Comparison of ENCODE assay signal across 8 cellular contexts in the genomic region with DNA sequence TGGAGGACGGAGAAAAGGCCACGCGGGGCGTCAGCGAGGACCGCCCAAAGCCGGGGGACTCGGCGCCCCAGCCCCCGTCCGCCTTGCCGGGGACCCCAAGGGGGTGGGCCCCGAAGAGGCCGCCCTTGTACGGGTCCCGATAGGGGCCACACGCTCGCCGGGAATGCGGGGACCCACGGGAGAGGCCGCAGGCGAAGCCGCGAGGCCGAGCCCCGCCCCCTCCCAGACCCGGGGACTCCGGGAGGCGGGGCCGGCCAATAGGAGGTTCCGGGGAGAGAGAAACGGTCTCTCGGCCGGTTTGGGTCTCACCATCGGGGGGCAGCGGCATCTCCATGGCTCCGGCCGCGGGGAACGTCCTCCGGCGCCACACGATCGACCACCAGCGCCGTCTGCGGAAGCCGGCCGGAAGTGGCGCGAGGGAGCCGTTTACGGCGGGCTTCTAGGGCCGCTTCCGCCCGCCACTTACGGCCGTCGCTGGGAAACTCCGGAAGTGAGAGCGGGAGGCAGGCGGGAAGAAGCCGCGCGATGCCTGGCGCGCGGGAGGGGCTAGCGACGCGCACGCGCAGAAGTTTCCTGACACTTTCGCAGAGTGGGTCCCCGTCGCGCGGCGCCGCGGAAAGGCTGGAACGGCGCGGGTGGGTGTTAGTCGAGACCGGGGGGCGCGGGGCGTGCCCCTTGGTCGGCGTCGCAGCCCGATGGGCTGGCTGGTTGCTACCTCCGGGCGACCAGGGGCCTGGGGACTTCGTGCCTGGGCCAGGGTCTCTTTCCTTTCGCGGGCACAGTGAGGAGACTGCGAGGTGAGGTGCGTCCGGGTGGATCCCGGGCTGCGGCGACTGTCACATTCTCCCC. TPM values are rescaled to one million over a fixed set of nuclear protein-coding genes. Genes with fewer than 3 reads are reported as not detected.
DNase-seq lines count a peak whose midpoint lies in the region; ATAC-seq and TF ChIP-seq lines count a peak whose summit lies in the region.

A gene with protein sequence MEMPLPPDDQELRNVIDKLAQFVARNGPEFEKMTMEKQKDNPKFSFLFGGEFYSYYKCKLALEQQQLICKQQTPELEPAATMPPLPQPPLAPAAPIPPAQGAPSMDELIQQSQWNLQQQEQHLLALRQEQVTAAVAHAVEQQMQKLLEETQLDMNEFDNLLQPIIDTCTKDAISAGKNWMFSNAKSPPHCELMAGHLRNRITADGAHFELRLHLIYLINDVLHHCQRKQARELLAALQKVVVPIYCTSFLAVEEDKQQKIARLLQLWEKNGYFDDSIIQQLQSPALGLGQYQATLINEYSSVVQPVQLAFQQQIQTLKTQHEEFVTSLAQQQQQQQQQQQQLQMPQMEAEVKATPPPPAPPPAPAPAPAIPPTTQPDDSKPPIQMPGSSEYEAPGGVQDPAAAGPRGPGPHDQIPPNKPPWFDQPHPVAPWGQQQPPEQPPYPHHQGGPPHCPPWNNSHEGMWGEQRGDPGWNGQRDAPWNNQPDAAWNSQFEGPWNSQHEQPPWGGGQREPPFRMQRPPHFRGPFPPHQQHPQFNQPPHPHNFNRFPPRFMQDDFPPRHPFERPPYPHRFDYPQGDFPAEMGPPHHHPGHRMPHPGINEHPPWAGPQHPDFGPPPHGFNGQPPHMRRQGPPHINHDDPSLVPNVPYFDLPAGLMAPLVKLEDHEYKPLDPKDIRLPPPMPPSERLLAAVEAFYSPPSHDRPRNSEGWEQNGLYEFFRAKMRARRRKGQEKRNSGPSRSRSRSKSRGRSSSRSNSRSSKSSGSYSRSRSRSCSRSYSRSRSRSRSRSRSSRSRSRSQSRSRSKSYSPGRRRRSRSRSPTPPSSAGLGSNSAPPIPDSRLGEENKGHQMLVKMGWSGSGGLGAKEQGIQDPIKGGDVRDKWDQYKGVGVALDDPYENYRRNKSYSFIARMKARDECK (minus strand): TSS at position 393 of the 849 bp plus-strand sequence. CDS start 59 bp downstream, at position 334.

- H3K4me1 ChIP-seq in liver (ENCODE audit: control insufficient read depth in 4 of 4, insufficient read depth in 4 of 4, low read length in 3 of 4), result peaks cover 11 to 47% (median 38%) of the 10 kb centered on the region in 4 donors

- under 1% methylated on average over 106 of the region's 106 CpGs for WGBS in liver

- ATAC-seq in GM19438 (IDR thresholded peaks at IDR 0.05; ENCODE audit: low read depth, unreplicated experiment), result peak; percentile 74
- ATAC-seq in HG03571 (IDR thresholded peaks at IDR 0.05; ENCODE audit: unreplicated experiment), result peak; percentile 57

- H3K36me3 ChIP-seq in liver (ENCODE audit: control insufficient read depth in 4 of 4, insufficient read depth in 3 of 4, low read depth in 1 of 4, low read length in 3 of 4), result peaks cover 0 to 13% (median 3%) of the 10 kb centered on the region in 4 donors

- H3K27ac ChIP-seq in liver (ENCODE audit: low read depth in 1 of 2, low read length in 2 of 2), result peak within 1 kb of the TSS; percentile 91 to 93

- no peaks in the 10 kb centered on the region for H3K27me3 ChIP-seq in liver (ENCODE audit: control insufficient read depth in 4 of 4, insufficient read depth in 4 of 4, low read length in 3 of 4)

- peak in 1 of 2 donors; percentile 42 for TF ChIP-seq RAD21 in liver (IDR thresholded peaks at IDR 0.05)

- TF ChIP-seq CTCF in liver (IDR thresholded peaks at IDR 0.05; ENCODE audit: low read depth, low read length, missing input control), result no peak

- DNase-seq in CD1c-positive myeloid dendritic cell (ENCODE audit: extremely low spot score), result peak; percentile 99
- peak; percentile 99 for DNase-seq in NCI-H82 (lab: John Stamatoyannopoulos, UW)
- peak; percentile 93 to 94 for DNase-seq in activated CD4-positive, alpha-beta T cell treated with anti-CD3 and anti-CD28 coated beads, Interleukin-2, amount 50 U/mL, for 48 hours
- DNase-seq in dermis microvascular lymphatic vessel endothelial cell (ENCODE audit: low read depth in 2 of 2), result peak; percentile 85 to 94
- peak; percentile 95 for DNase-seq in stimulated activated CD4-positive, alpha-beta T cell treated with anti-CD3 and anti-CD28 coated beads, Interleukin-4, amount 100 ng/mL, for 1 hour

- no peaks in the 10 kb centered on the region for H3K9me3 ChIP-seq in liver (ENCODE audit: control insufficient read depth in 4 of 4, low read length in 3 of 4)

- H3K9ac ChIP-seq in liver (ENCODE audit: low read depth in 1 of 2, low read length in 2 of 2), result peak within 1 kb of the TSS; percentile 93 to 97

- H3K4me3 ChIP-seq in liver (ENCODE audit: low read depth in 1 of 3, low read length in 3 of 3), result peak within 1 kb of the TSS; percentile 91 to 99 (median 99)

TF ChIP-seq in liver, 16 proteins besides CTCF, POLR2A, EP300 and RAD21:
- TF ChIP-seq YY1 (IDR thresholded peaks at IDR 0.05) (peak; percentile 83), HNF4G (IDR thresholded peaks at IDR 0.05) (no peak), HNF4A (conservative IDR thresholded peaks at IDR 0.05) (no peak), EGR1 (IDR thresholded peaks at IDR 0.05; ENCODE audit: low read depth in 2 of 2) (no peak), NR2F2 (IDR thresholded peaks at IDR 0.05) (no peak), TAF1 (conservative IDR thresholded peaks at IDR 0.05) (no peak), JUND (IDR thresholded peaks at IDR 0.05) (no peak), GABPA (IDR thresholded peaks at IDR 0.05 in 1 of 2, conservative IDR thresholded peaks at IDR 0.05 in 1 of 2) (peak; percentile 84 to 98), FOXA1 (IDR thresholded peaks at IDR 0.05) (no peak), SP1 (IDR thresholded peaks at IDR 0.05) (peak; percentile 39), RXRA (IDR thresholded peaks at IDR 0.05) (peak in 1 of 2 donors; percentile 14), FOXA2 (IDR thresholded peaks at IDR 0.05) (no peak)
- TF ChIP-seq, protein P1, sequence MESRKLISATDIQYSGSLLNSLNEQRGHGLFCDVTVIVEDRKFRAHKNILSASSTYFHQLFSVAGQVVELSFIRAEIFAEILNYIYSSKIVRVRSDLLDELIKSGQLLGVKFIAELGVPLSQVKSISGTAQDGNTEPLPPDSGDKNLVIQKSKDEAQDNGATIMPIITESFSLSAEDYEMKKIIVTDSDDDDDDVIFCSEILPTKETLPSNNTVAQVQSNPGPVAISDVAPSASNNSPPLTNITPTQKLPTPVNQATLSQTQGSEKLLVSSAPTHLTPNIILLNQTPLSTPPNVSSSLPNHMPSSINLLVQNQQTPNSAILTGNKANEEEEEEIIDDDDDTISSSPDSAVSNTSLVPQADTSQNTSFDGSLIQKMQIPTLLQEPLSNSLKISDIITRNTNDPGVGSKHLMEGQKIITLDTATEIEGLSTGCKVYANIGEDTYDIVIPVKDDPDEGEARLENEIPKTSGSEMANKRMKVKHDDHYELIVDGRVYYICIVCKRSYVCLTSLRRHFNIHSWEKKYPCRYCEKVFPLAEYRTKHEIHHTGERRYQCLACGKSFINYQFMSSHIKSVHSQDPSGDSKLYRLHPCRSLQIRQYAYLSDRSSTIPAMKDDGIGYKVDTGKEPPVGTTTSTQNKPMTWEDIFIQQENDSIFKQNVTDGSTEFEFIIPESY (IDR thresholded peaks at IDR 0.05), result peak; percentile 98
- TF ChIP-seq, protein P2, sequence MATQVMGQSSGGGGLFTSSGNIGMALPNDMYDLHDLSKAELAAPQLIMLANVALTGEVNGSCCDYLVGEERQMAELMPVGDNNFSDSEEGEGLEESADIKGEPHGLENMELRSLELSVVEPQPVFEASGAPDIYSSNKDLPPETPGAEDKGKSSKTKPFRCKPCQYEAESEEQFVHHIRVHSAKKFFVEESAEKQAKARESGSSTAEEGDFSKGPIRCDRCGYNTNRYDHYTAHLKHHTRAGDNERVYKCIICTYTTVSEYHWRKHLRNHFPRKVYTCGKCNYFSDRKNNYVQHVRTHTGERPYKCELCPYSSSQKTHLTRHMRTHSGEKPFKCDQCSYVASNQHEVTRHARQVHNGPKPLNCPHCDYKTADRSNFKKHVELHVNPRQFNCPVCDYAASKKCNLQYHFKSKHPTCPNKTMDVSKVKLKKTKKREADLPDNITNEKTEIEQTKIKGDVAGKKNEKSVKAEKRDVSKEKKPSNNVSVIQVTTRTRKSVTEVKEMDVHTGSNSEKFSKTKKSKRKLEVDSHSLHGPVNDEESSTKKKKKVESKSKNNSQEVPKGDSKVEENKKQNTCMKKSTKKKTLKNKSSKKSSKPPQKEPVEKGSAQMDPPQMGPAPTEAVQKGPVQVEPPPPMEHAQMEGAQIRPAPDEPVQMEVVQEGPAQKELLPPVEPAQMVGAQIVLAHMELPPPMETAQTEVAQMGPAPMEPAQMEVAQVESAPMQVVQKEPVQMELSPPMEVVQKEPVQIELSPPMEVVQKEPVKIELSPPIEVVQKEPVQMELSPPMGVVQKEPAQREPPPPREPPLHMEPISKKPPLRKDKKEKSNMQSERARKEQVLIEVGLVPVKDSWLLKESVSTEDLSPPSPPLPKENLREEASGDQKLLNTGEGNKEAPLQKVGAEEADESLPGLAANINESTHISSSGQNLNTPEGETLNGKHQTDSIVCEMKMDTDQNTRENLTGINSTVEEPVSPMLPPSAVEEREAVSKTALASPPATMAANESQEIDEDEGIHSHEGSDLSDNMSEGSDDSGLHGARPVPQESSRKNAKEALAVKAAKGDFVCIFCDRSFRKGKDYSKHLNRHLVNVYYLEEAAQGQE (IDR thresholded peaks at IDR 0.05), result no peak
- TF ChIP-seq, protein P3, sequence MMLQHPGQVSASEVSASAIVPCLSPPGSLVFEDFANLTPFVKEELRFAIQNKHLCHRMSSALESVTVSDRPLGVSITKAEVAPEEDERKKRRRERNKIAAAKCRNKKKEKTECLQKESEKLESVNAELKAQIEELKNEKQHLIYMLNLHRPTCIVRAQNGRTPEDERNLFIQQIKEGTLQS (IDR thresholded peaks at IDR 0.05), result no peak
- TF ChIP-seq, protein P4, sequence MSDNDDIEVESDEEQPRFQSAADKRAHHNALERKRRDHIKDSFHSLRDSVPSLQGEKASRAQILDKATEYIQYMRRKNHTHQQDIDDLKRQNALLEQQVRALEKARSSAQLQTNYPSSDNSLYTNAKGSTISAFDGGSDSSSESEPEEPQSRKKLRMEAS (IDR thresholded peaks at IDR 0.05), result no peak

RNA-seq across cellular contexts. Expression of the gene that starts here (rescaled TPM):
- total RNA-seq in dermis microvascular lymphatic vessel endothelial cell, result 2.6 and 8.0 TPM in 2 replicates
- total RNA-seq in liver, result 1 to 10 TPM; 8.5 to 8.8 TPM
- polyA plus RNA-seq in liver, result 10 to 100 TPM in 1 of 2 donors, 1 to 10 TPM in 1; 9.2 to 14.0 TPM

Comparison
In these comparisons a context has a peak if more than half of its experiments do, and no peak if none do; other contexts are left out.
1. Peak in every context shown above with its lines: DNase-seq, ATAC-seq, H3K4me3 ChIP-seq and H3K27ac ChIP-seq.